In genomic region chrX:101803451-101803850, GRCh38 we compare ENCODE assay signal across 11 cellular contexts.
DNase-seq lines count a peak whose midpoint lies in the region; ATAC-seq, FAIRE-seq and TF ChIP-seq lines count a peak whose summit lies in the region.
"Had no signal": no experiment of that assay in that cellular context is flagged by ENCODE, and none has a peak within 500 bp of the region (broad histone marks: within the 10 kb centered on the region; RNA-seq: fewer than 3 reads in every experiment).

No MANE protein-coding gene starts in this region.

- no peak overlapping the region for H3K4me2 ChIP-seq in endothelial cell of umbilical vein (ENCODE audit: insufficient read depth, low read length)
- H3K4me2 ChIP-seq: BLaER1 had no signal

- dilution Hi-C loops in endothelial cell of umbilical vein (cut with MboI; ENCODE audit: extremely low pct_ligation_motif_present, low sequenced_read_pairs): no loop called here

- H3K27me3 ChIP-seq in endothelial cell of umbilical vein (ENCODE audit: control insufficient read depth in 2 of 2, insufficient read depth in 2 of 2, low read length in 2 of 2): no peaks in the 10 kb centered on the region
- H3K27me3 ChIP-seq: BLaER1 had no signal

- DNase-seq in DMS79 treated with DMSO at 0.1 percent for 48 hours (lab: John Stamatoyannopoulos, UW) (peak; percentile 16), DMS79 (lab: John Stamatoyannopoulos, UW) (no peak), NAMALWA (ENCODE audit: low spot score) (peak; percentile 25), endothelial cell of umbilical vein (ENCODE audit: low read depth, low spot score) (peak; percentile 44), putamen (ENCODE audit: low spot score) (peak; percentile 2)
- DNase-seq in stimulated activated naive CD8-positive, alpha-beta T cell treated with anti-CD3 and anti-CD28 coated beads, Interleukin-15, Interleukin-2, amounts not matched to agents 100 U/mL and 50 U/mL, for 24 hours: no peak
- DNase-seq: mesendoderm had no signal

- H3K4me3 ChIP-seq in endothelial cell of umbilical vein (replicated peaks in 1 of 3; ENCODE audit: insufficient read depth in 1 of 3, low read depth in 1 of 3, low read length in 3 of 3): no peak overlapping the region
- H3K4me3 ChIP-seq: BLaER1 had no signal

- H2AFZ ChIP-seq in endothelial cell of umbilical vein (ENCODE audit: low read depth, low read length): no peak overlapping the region

- H3K9me1 ChIP-seq in endothelial cell of umbilical vein (replicated peaks; ENCODE audit: control insufficient read depth, extremely low read depth, insufficient read depth, low read length): no peaks in the 10 kb centered on the region

- no peaks in the 10 kb centered on the region for H3K36me3 ChIP-seq in endothelial cell of umbilical vein (ENCODE audit: control insufficient read depth in 2 of 2, extremely low read depth in 1 of 2, insufficient read depth in 2 of 2, low read length in 2 of 2)
- H3K36me3 ChIP-seq: BLaER1 had no signal

- CTCF ChIA-PET in endothelial cell of umbilical vein (lab: Charles Lee): interaction anchor here (1.0 to 2.2 kb wide), 4 partner anchors 45 to 343 kb away, joined by 3 to 8 read pairs (median 4); no protein-coding TSS in a partner anchor

- POLR2A ChIA-PET in endothelial cell of umbilical vein (lab: Charles Lee): no interaction called here

- peak; percentile 80 for FAIRE-seq in endothelial cell of umbilical vein (lab: Jason Lieb, UNC)

- no peaks in the 10 kb centered on the region for H3K9me3 ChIP-seq in endothelial cell of umbilical vein (replicated peaks; ENCODE audit: control insufficient read depth, insufficient read depth, low read length)
- H3K9me3 ChIP-seq: BLaER1 had no signal

- BruUV-seq in endothelial cell of umbilical vein (replicated peaks; lab: Mats Ljungman, UMichigan): no TSS peak

- no peak for TF ChIP-seq POLR2A in endothelial cell of umbilical vein (IDR thresholded peaks at IDR 0.05; ENCODE audit: low read depth, low read length)

- H4K20me1 ChIP-seq in endothelial cell of umbilical vein (replicated peaks; ENCODE audit: control insufficient read depth, extremely low read depth, insufficient read depth, low read length): no peaks in the 10 kb centered on the region
- H4K20me1 ChIP-seq: BLaER1 had no signal

- H3K79me2 ChIP-seq in endothelial cell of umbilical vein (ENCODE audit: control insufficient read depth, insufficient read depth, low read length): no peaks in the 10 kb centered on the region

- no peak for TF ChIP-seq CTCF in endothelial cell of umbilical vein (IDR thresholded peaks at IDR 0.05; ENCODE audit: extremely low read depth in 1 of 2, insufficient read depth in 1 of 2, low read depth in 1 of 2, low read length in 2 of 2)

- H3K27ac ChIP-seq in endothelial cell of umbilical vein (ENCODE audit: insufficient read depth, low read depth, low read length): no peak overlapping the region
- H3K27ac ChIP-seq: BLaER1 had no signal

- no peak overlapping the region for H3K9ac ChIP-seq in endothelial cell of umbilical vein (replicated peaks; ENCODE audit: extremely low read depth, insufficient read depth, low read length)
- H3K9ac ChIP-seq: BLaER1 had no signal

- ATAC-seq in stimulated activated naive CD8-positive, alpha-beta T cell treated with anti-CD3 and anti-CD28 coated beads, Interleukin-15, Interleukin-2, amounts not matched to agents 100 U/mL and 50 U/mL, for 24 hours: no peak
- no peak for ATAC-seq in HG03432 (IDR thresholded peaks at IDR 0.05; ENCODE audit: unreplicated experiment)
- no peak for ATAC-seq in HG03039 (IDR thresholded peaks at IDR 0.05; ENCODE audit: unreplicated experiment)
- ATAC-seq: activated T-helper 17 cell treated with anti-CD3 and anti-CD28 coated beads, Interleukin-2, amount 50 U/mL, for 72 hours had no signal

- intact Hi-C loops in endothelial cell of umbilical vein (cut with micrococcal nuclease): loop anchor here (5.0 kb wide), 2 partner anchors 284 to 341 kb away; no protein-coding TSS in a partner anchor

- no peaks in the 10 kb centered on the region for H3K4me1 ChIP-seq in endothelial cell of umbilical vein (ENCODE audit: control insufficient read depth, extremely low read depth, insufficient read depth, low read length)
- H3K4me1 ChIP-seq: BLaER1 had no signal

TF ChIP-seq in endothelial cell of umbilical vein, 7 proteins besides CTCF, POLR2A, EP300 and RAD21:
- TF ChIP-seq GATA2 (IDR thresholded peaks at IDR 0.05; ENCODE audit: insufficient read depth, insufficient read length, low read depth, low read length) (no peak), POLR2AphosphoS5 (IDR thresholded peaks at IDR 0.05; ENCODE audit: insufficient read depth, low read depth, low read length) (no peak), EZH2 (IDR thresholded peaks at IDR 0.05; ENCODE audit: borderline replicate concordance, low read depth, low read length, severe bottlenecking) (no peak), JUN (IDR thresholded peaks at IDR 0.05; ENCODE audit: borderline replicate concordance, insufficient read depth, insufficient read length, low read depth) (no peak), MAX (IDR thresholded peaks at IDR 0.05; ENCODE audit: insufficient read depth, insufficient read length) (no peak), FOS (IDR thresholded peaks at IDR 0.05; ENCODE audit: borderline replicate concordance, insufficient read depth, low read length) (no peak), MYC (IDR thresholded peaks at IDR 0.05; ENCODE audit: low read depth, low read length) (no peak)

Comparison
In these comparisons a context has a peak if more than half of its experiments do, and no peak if none do; other contexts are left out.
1. DNase-seq: peak in DMS79 treated with DMSO at 0.1 percent for 48 hours (single experiment), NAMALWA (single experiment), endothelial cell of umbilical vein (single experiment) and putamen (single experiment); none in DMS79 (single experiment) and stimulated activated naive CD8-positive, alpha-beta T cell treated with anti-CD3 and anti-CD28 coated beads, Interleukin-15, Interleukin-2, amounts not matched to agents 100 U/mL and 50 U/mL, for 24 hours (single experiment).